ENCODE assay signal across 9 cellular contexts in genomic region chr16:75064403-75065148, GRCh38. TPM values are rescaled to one million over a fixed set of nuclear protein-coding genes. Genes with fewer than 3 reads are reported as not detected.
DNase-seq lines count a peak whose midpoint lies in the region; ATAC-seq and TF ChIP-seq lines count a peak whose summit lies in the region.
"Had no signal": no experiment of that assay in that cellular context is flagged by ENCODE, and none has a peak within 500 bp of the region (broad histone marks: within the 10 kb centered on the region; RNA-seq: fewer than 3 reads in every experiment).

No MANE protein-coding gene starts in this region.

- H3K36me3 Mint-ChIP-seq in activated CD8-positive, alpha-beta memory T cell treated with anti-CD3 and anti-CD28 coated beads, Interleukin-2, amount 10 ng/mL, durations not matched to agents 7 days and 5 days, result no peaks in the 10 kb centered on the region

- H3K9me3 Mint-ChIP-seq in activated CD8-positive, alpha-beta memory T cell treated with anti-CD3 and anti-CD28 coated beads, Interleukin-2, amount 10 ng/mL, durations not matched to agents 7 days and 5 days (ENCODE audit: low read depth), result no peaks in the 10 kb centered on the region

- H3K4me3 Mint-ChIP-seq in activated CD8-positive, alpha-beta memory T cell treated with anti-CD3 and anti-CD28 coated beads, Interleukin-2, amount 10 ng/mL, durations not matched to agents 7 days and 5 days, result peak overlapping the region; percentile 58

- intact Hi-C loops in thyroid gland (cut with DNase I), result no loop called here

- TF ChIP-seq POLR2A in thyroid gland (IDR thresholded peaks at IDR 0.05), result no peak

- no peak overlapping the region for H3K4me3 ChIP-seq in thyroid gland (replicated peaks in 1 of 3)

- H3K27me3 Mint-ChIP-seq in activated CD8-positive, alpha-beta memory T cell treated with anti-CD3 and anti-CD28 coated beads, Interleukin-2, amount 10 ng/mL, durations not matched to agents 7 days and 5 days, result no peaks in the 10 kb centered on the region

- no peak for TF ChIP-seq CTCF in thyroid gland (IDR thresholded peaks at IDR 0.05)

- CTCF ChIA-PET in activated CD8-positive, alpha-beta memory T cell treated with anti-CD3 and anti-CD28 coated beads, Interleukin-2, amount 10 ng/mL, durations not matched to agents 7 days and 5 days (lab: Charles Lee), result interaction anchor here (0.6 to 5.9 kb wide), 8 partner anchors 8 to 353 kb away, joined by 3 to 42 read pairs (median 4); no protein-coding TSS in a partner anchor

- peak overlapping the region; percentile 81 for H3K27ac Mint-ChIP-seq in activated CD8-positive, alpha-beta memory T cell treated with anti-CD3 and anti-CD28 coated beads, Interleukin-2, amount 10 ng/mL, durations not matched to agents 7 days and 5 days

- DNase-seq in activated CD8-positive, alpha-beta memory T cell treated with anti-CD3 and anti-CD28 coated beads, Interleukin-2, amount 10 ng/mL, durations not matched to agents 7 days and 5 days, result peak; percentile 60
- no peak for DNase-seq in activated CD8-positive, alpha-beta memory T cell treated with anti-CD3 and anti-CD28 coated beads, Interleukin-2, amount 50 U/mL, for 4 hours
- peak; percentile 62 for DNase-seq in SKM-1 (lab: John Stamatoyannopoulos, UW; ENCODE audit: unreplicated experiment)
- peak in 1 of 2 donors; percentile 16 for DNase-seq in thyroid gland
- DNase-seq: NK-92 treated with Interleukin-12 subunit alpha and Interleukin-12 subunit beta, amount 100 ng/mL, for 24 hours had no signal

- no peaks in the 10 kb centered on the region for H3K27me3 ChIP-seq in thyroid gland

- H3K9me3 ChIP-seq in thyroid gland, result no peaks in the 10 kb centered on the region

- WGBS in thyroid gland, 2 donors, result 59 to 63% methylated on average over 15 of the region's 15 CpGs

- H3K36me3 ChIP-seq in thyroid gland, result no peaks in the 10 kb centered on the region

- peaks cover 73 to 87% of the 10 kb centered on the region in 2 donors for H3K4me1 ChIP-seq in thyroid gland

- peak; percentile 52 for ATAC-seq in activated CD8-positive, alpha-beta memory T cell treated with anti-CD3 and anti-CD28 coated beads, Interleukin-2, amount 10 ng/mL, durations not matched to agents 7 days and 5 days
- peak; percentile 88 for ATAC-seq in esophagus mucosa
- no peak for ATAC-seq in HG03097 (IDR thresholded peaks at IDR 0.05; ENCODE audit: low FRiP score, unreplicated experiment)
- ATAC-seq in GM21737 (IDR thresholded peaks at IDR 0.05; ENCODE audit: unreplicated experiment), result no peak
- no peak for ATAC-seq in GM21825 (IDR thresholded peaks at IDR 0.05; ENCODE audit: unreplicated experiment)

- peaks cover 32% of the 10 kb centered on the region for H3K4me1 Mint-ChIP-seq in activated CD8-positive, alpha-beta memory T cell treated with anti-CD3 and anti-CD28 coated beads, Interleukin-2, amount 10 ng/mL, durations not matched to agents 7 days and 5 days

- peak overlapping the region; percentile 60 to 85 (median 81) for H3K27ac ChIP-seq in thyroid gland

RNA-seq across cellular contexts. Expression of gene LDHD, which starts 52.0 kb away (rescaled TPM):
- not detected for total RNA-seq in activated CD8-positive, alpha-beta memory T cell treated with anti-CD3 and anti-CD28 coated beads, Interleukin-2, amount 10 ng/mL, durations not matched to agents 7 days and 5 days
- total RNA-seq in esophagus mucosa (9.2 TPM), thyroid gland (10 to 100 TPM; 10.2 to 41.3 (median 26.3) TPM)

Comparison
In these comparisons a context has a peak if more than half of its experiments do, and no peak if none do; other contexts are left out.
1. ATAC-seq: peak in activated CD8-positive, alpha-beta memory T cell treated with anti-CD3 and anti-CD28 coated beads, Interleukin-2, amount 10 ng/mL, durations not matched to agents 7 days and 5 days (single experiment) and esophagus mucosa (single experiment); none in HG03097 (single experiment), GM21737 (single experiment) and GM21825 (single experiment).
2. RNA of gene LDHD, which starts 52.0 kb away (total RNA-seq): 10.2 to 41.3 TPM in thyroid gland and 9.2 TPM in esophagus mucosa (single experiment); not detected in activated CD8-positive, alpha-beta memory T cell treated with anti-CD3 and anti-CD28 coated beads, Interleukin-2, amount 10 ng/mL, durations not matched to agents 7 days and 5 days; every median in the first group is over 10 times any median in the second.